Comparison of ENCODE assay signal across 1 cellular context in genomic region chr3:142027713-142028112, GRCh38.
TF ChIP-seq lines count a peak whose summit lies in the region.

No MANE protein-coding gene starts in this region.

TF ChIP-seq in K562, 482 proteins besides CTCF, POLR2A, EP300 and RAD21 (continued from another document and continues in another):
- TF ChIP-seq ZNF280B (CRISPR knock-in tag; IDR thresholded peaks at IDR 0.05) (no peak), DIDO1 (tag; IDR thresholded peaks at IDR 0.05; ENCODE audit: low read depth) (no peak), ZNF121 (CRISPR knock-in tag; conservative IDR thresholded peaks at IDR 0.05) (no peak), E4F1 (CRISPR knock-in tag; IDR thresholded peaks at IDR 0.05; ENCODE audit: borderline replicate concordance) (no peak), ZNF175 (CRISPR knock-in tag; IDR thresholded peaks at IDR 0.05; ENCODE audit: low read depth) (no peak), ZNF398 (CRISPR knock-in tag; IDR thresholded peaks at IDR 0.05) (no peak), IRF2 (CRISPR knock-in tag; IDR thresholded peaks at IDR 0.05) (no peak), NFIC (IDR thresholded peaks at IDR 0.05) (no peak), ZNF766 (CRISPR knock-in tag; conservative IDR thresholded peaks at IDR 0.05) (peak; percentile 69), EHMT2 (IDR thresholded peaks at IDR 0.05) (no peak), MECOM (CRISPR knock-in tag; IDR thresholded peaks at IDR 0.05) (no peak), NFIX (CRISPR knock-in tag; IDR thresholded peaks at IDR 0.05; ENCODE audit: low read depth) (no peak), YY1 (IDR thresholded peaks at IDR 0.05; ENCODE audit: borderline replicate concordance in 1 of 3, control insufficient read depth in 1 of 3, extremely low read depth in 1 of 3, insufficient read depth in 3 of 3, insufficient read length in 1 of 3, insufficient replicate concordance in 2 of 3, low read depth in 1 of 3, low read length in 2 of 3) (peak in 1 of 3 experiments; percentile 73), ATF4 (CRISPR knock-in tag; IDR thresholded peaks at IDR 0.05) (no peak), PATZ1 (CRISPR knock-in tag; IDR thresholded peaks at IDR 0.05; ENCODE audit: borderline replicate concordance) (no peak), ZMIZ1 (IDR thresholded peaks at IDR 0.05; ENCODE audit: low read depth in 2 of 2, low read length in 2 of 2) (no peak), TCF3 (CRISPR knock-in tag; IDR thresholded peaks at IDR 0.05) (no peak), TBP (optimal IDR thresholded peaks at IDR 0.05; ENCODE audit: low read depth, low read length) (peak; percentile 42), IFI16 (CRISPR knock-in tag; IDR thresholded peaks at IDR 0.05) (no peak), SMARCA4 (IDR thresholded peaks at IDR 0.05) (0 out of 2 replicates have a peak, but pooled peaks have one; percentile 3), ZNF592 (IDR thresholded peaks at IDR 0.05) (peak; percentile 20; the same call in 1 of the 2 replicates), EGR1 (conservative IDR thresholded peaks at IDR 0.05) (peak; percentile 33; the same call in 1 of the 2 replicates), TCF15 (CRISPR knock-in tag; IDR thresholded peaks at IDR 0.05) (no peak), TAF1 (IDR thresholded peaks at IDR 0.05; ENCODE audit: control insufficient read depth, extremely low read depth, insufficient read depth, low read length, severe bottlenecking) (peak; percentile 35), RNF2 (IDR thresholded peaks at IDR 0.05) (no peak), OTX1 (CRISPR knock-in tag; IDR thresholded peaks at IDR 0.05) (no peak), TEAD4 (IDR thresholded peaks at IDR 0.05; ENCODE audit: low read length) (peak; percentile 44), TEAD4 (CRISPR knock-in tag; IDR thresholded peaks at IDR 0.05; ENCODE audit: borderline replicate concordance) (no peak), ZNF224 (CRISPR knock-in tag; IDR thresholded peaks at IDR 0.05) (no peak), ZNF239 (CRISPR knock-in tag; IDR thresholded peaks at IDR 0.05) (no peak), ELF4 (CRISPR knock-in tag; IDR thresholded peaks at IDR 0.05) (no peak), ZNF79 (CRISPR knock-in tag; IDR thresholded peaks at IDR 0.05; ENCODE audit: low read depth) (no peak)
